15 cellular contexts compared by ENCODE assay signal in genomic region chr12:104333692-104334255, GRCh38. TPM values are rescaled to one million over a fixed set of nuclear protein-coding genes. Genes with fewer than 3 reads are reported as not detected.
A peak's percentile ranks its signal among the peaks of the same experiment; 100 is the strongest.
DNase-seq lines count a peak whose midpoint lies in the region; ATAC-seq, FAIRE-seq and TF ChIP-seq lines count a peak whose summit lies in the region.
"Had no signal": no experiment of that assay in that cellular context is flagged by ENCODE, and none has a peak within 500 bp of the region (broad histone marks: within the 10 kb centered on the region; RNA-seq: fewer than 3 reads in every experiment).

No MANE protein-coding gene starts in this region.

- TF ChIP-seq EP300 in A549 (IDR thresholded peaks at IDR 0.05) (no peak), GM12878 (IDR thresholded peaks at IDR 0.05; ENCODE audit: borderline replicate concordance in 1 of 2, control insufficient read depth in 1 of 2, low read depth in 2 of 2, low read length in 2 of 2) (no peak)

- no peak for TF ChIP-seq POLR2A in A549 (IDR thresholded peaks at IDR 0.05; ENCODE audit: low read length)
- TF ChIP-seq POLR2A in GM12878 (IDR thresholded peaks at IDR 0.05; ENCODE audit: low read depth, low read length) = no peak

- H3K27me3 ChIP-seq in ACC112 (ENCODE audit: insufficient read depth, low read length) = no peaks in the 10 kb centered on the region
- H3K27me3 ChIP-seq in GM12878 (replicated peaks in 1 of 2; ENCODE audit: control insufficient read depth in 2 of 2, insufficient read depth in 2 of 2, low read length in 1 of 2) = no peaks in the 10 kb centered on the region
- no peaks in the 10 kb centered on the region for H3K27me3 ChIP-seq in mesenchymal stem cell (ENCODE audit: control insufficient read depth in 1 of 2, insufficient read depth in 1 of 2, low read length in 2 of 2)
- H3K27me3 ChIP-seq: BLaER1 had no signal

- H3K4me3 Mint-ChIP-seq in HFFc6 = peak overlapping the region; percentile 3; the same call in 1 of the 2 replicates
- H3K4me3 Mint-ChIP-seq: CD14-positive monocyte; CD4-positive, alpha-beta memory T cell had no signal

- H2BK15ac ChIP-seq in mesenchymal stem cell (ENCODE audit: low read depth, poor library complexity, severe bottlenecking) = no peak overlapping the region

- no peak overlapping the region for H3K4ac ChIP-seq in mesenchymal stem cell (ENCODE audit: low read depth in 1 of 2, low read length in 2 of 2)

- H2AK5ac ChIP-seq in mesenchymal stem cell (ENCODE audit: low read length, severe bottlenecking) = no peak overlapping the region

- no peak overlapping the region for H4K91ac ChIP-seq in mesenchymal stem cell (ENCODE audit: low read length)

- no TSS peak for BruUV-seq in GM12878 (replicated peaks; lab: Mats Ljungman, UMichigan)

- RAD21 ChIA-PET in GM12878 (lab: Charles Lee; ENCODE audit: unreplicated experiment) = no interaction called here

- H3K23ac ChIP-seq in mesenchymal stem cell (ENCODE audit: low read length in 2 of 2) = no peak overlapping the region

- H3K4me3 ChIP-seq in A549 (no peak overlapping the region), ACC112 (ENCODE audit: low read depth, low read length) (no peak overlapping the region), GM12878 (no peak overlapping the region), mesenchymal stem cell (ENCODE audit: insufficient read depth in 1 of 2, low read depth in 1 of 2, low read length in 2 of 2) (no peak overlapping the region)
- H3K4me3 ChIP-seq: BLaER1, HAP-1 had no signal

- H3K79me2 ChIP-seq in ACC112 (ENCODE audit: control insufficient read depth, insufficient read depth, low read length, unreplicated experiment) (peaks cover 8% of the 10 kb centered on the region), GM12878 (ENCODE audit: control insufficient read depth, insufficient read depth, low read length) (no peaks in the 10 kb centered on the region)

- no peak overlapping the region for H3K14ac ChIP-seq in mesenchymal stem cell (ENCODE audit: low read length in 2 of 2)

- H2BK12ac ChIP-seq in mesenchymal stem cell (ENCODE audit: low read length in 2 of 2) = no peak overlapping the region

- TF ChIP-seq CTCF in A549 (IDR thresholded peaks at IDR 0.05) (no peak), HFFc6 (IDR thresholded peaks at IDR 0.05) (no peak), GM12878 (IDR thresholded peaks at IDR 0.05 in 2 of 3, conservative IDR thresholded peaks at IDR 0.05 in 1 of 3; ENCODE audit: control insufficient read depth in 2 of 3, extremely low read depth in 1 of 3, insufficient read depth in 1 of 3, low read depth in 3 of 3, low read length in 3 of 3) (no peak)

- SMC1A ChIA-PET in GM12878 (lab: Charles Lee; ENCODE audit: uncharacterized antibody, unreplicated experiment) = interaction anchor here (2.0 kb wide), 1 partner anchor 30 kb away, joined by 6 read pairs; the partner anchor contains the start of gene EID3

- H3K9ac ChIP-seq in GM12878 (ENCODE audit: control insufficient read depth, insufficient read depth, low read length) = no peak overlapping the region
- H3K9ac ChIP-seq in mesenchymal stem cell (ENCODE audit: low read length) = no peak overlapping the region
- H3K9ac ChIP-seq: BLaER1 had no signal

- H4K20me1 ChIP-seq in GM12878 (ENCODE audit: control insufficient read depth, insufficient read depth) = no peaks in the 10 kb centered on the region

- peaks cover 53% of the 10 kb centered on the region for H3K36me3 ChIP-seq in ACC112 (ENCODE audit: insufficient read depth, low read length)
- peaks cover 7 to 36% of the 10 kb centered on the region in 2 experiments for H3K36me3 ChIP-seq in GM12878 (ENCODE audit: control insufficient read depth in 2 of 2, insufficient read depth in 2 of 2, low read length in 1 of 2)
- peaks cover 23 to 93% of the 10 kb centered on the region in 2 experiments for H3K36me3 ChIP-seq in mesenchymal stem cell (ENCODE audit: control insufficient read depth in 1 of 2, insufficient read depth in 2 of 2, low read depth in 1 of 2, low read length in 2 of 2)

- 41% methylated on average over 1 of the region's 1 CpG for WGBS in A549 (ENCODE audit: missing lambda C conversion rate)
- WGBS in GM12878 (ENCODE audit: insufficient coverage, insufficient replicate concordance, low lambda C conversion rate, missing lambda C conversion rate) = 100% methylated on average over 1 of the region's 1 CpG
- no CpG with 5 or more reads among the region's 1 CpG for whole genome bisulfite sequencing in mesenchymal stem cell

- CTCF ChIA-PET in A549 (lab: Yijun Ruan, JAX) = interaction anchor here (1.5 kb wide), 1 partner anchor 118 kb away, joined by 4 read pairs; the partner anchor contains the start of gene TXNRD1
- CTCF ChIA-PET in GM12878 (lab: Yijun Ruan, JAX) = interaction anchor here (1.0 kb wide), 1 partner anchor 31 kb away, joined by 3 read pairs; no protein-coding TSS in a partner anchor

- H3K27me3 Mint-ChIP-seq in HFFc6 (ENCODE audit: insufficient read depth) = peaks cover 32% of the 10 kb centered on the region
- H3K27me3 Mint-ChIP-seq: CD4-positive, alpha-beta memory T cell had no signal

- H2BK5ac ChIP-seq in mesenchymal stem cell (ENCODE audit: low read depth, low read length, poor library complexity, severe bottlenecking) = no peak overlapping the region

- intact Hi-C loops in GM12878 (cut with micrococcal nuclease; ENCODE audit: unreplicated experiment) = no loop called here

- POLR2A ChIA-PET in A549 (lab: Yijun Ruan, JAX) = no interaction called here
- POLR2A ChIA-PET in GM12878 (lab: Charles Lee) = no interaction called here

- H3K36me3 Mint-ChIP-seq in HFFc6 (ENCODE audit: low read depth) = peaks cover 49% of the 10 kb centered on the region

- no peaks in the 10 kb centered on the region; the same call in 1 of the 2 replicates for H3K9me3 Mint-ChIP-seq in HFFc6
- H3K9me3 Mint-ChIP-seq: CD14-positive monocyte; CD4-positive, alpha-beta memory T cell had no signal

- no peak overlapping the region for H3K18ac ChIP-seq in mesenchymal stem cell (ENCODE audit: low read depth in 1 of 2, low read length in 2 of 2)

- peaks cover 7% of the 10 kb centered on the region for H3K79me1 ChIP-seq in mesenchymal stem cell (replicated peaks; ENCODE audit: low read length, poor library complexity, severe bottlenecking)

- peak overlapping the region; percentile 70 for H3K27ac Mint-ChIP-seq in HFFc6

- H2BK120ac ChIP-seq in mesenchymal stem cell (ENCODE audit: low read depth, low read length) = no peak overlapping the region

- TF ChIP-seq RAD21 in A549 (conservative IDR thresholded peaks at IDR 0.05 in 1 of 2, IDR thresholded peaks at IDR 0.05 in 1 of 2) = no peak
- no peak for TF ChIP-seq RAD21 in GM12878 (IDR thresholded peaks at IDR 0.05; ENCODE audit: insufficient read depth, low read depth, low read length)

- peaks cover 100% of the 10 kb centered on the region for H3K4me1 ChIP-seq in A549
- H3K4me1 ChIP-seq in ACC112 (ENCODE audit: control insufficient read depth, insufficient read depth, low read length, unreplicated experiment) = no peaks in the 10 kb centered on the region
- H3K4me1 ChIP-seq in GM12878 (ENCODE audit: control insufficient read depth, insufficient read depth, low read length) = no peaks in the 10 kb centered on the region
- no peaks in the 10 kb centered on the region for H3K4me1 ChIP-seq in mesenchymal stem cell (ENCODE audit: control insufficient read depth, insufficient read depth, low read depth, low read length)
- H3K4me1 ChIP-seq: BLaER1, HAP-1 had no signal

- no peak for ATAC-seq in A549
- no peak for ATAC-seq in GM12878

- H3K4me2 ChIP-seq in A549 (peak overlapping the region; percentile 17; the same call in 2 of the 3 replicates), GM12878 (ENCODE audit: control insufficient read depth, insufficient read depth) (no peak overlapping the region), mesenchymal stem cell (ENCODE audit: low read length, poor library complexity, severe bottlenecking) (no peak overlapping the region)
- H3K4me2 ChIP-seq: BLaER1 had no signal

- no peak for DNase-seq in A549 (ENCODE audit: low read depth in 1 of 2, low spot score in 1 of 2)
- DNase-seq in HFFc6 = no peak
- DNase-seq in GM12878 (ENCODE audit: low read depth, low spot score) = no peak
- no peak for DNase-seq in NCI-H1694 treated with DMSO at 0.1 percent for 48 hours (lab: John Stamatoyannopoulos, UW)
- no peak for DNase-seq in mesenchymal stem cell
- DNase-seq in KG1 (lab: John Stamatoyannopoulos, UW) = no peak
- DNase-seq: CD4-positive, alpha-beta memory T cell; DMS153; DMS79; GDM1 had no signal

- H3K27ac ChIP-seq in A549 (no peak overlapping the region), ACC112 (ENCODE audit: low read depth, low read length) (0 out of 2 replicates have a peak overlapping the region, but pooled peaks have one; percentile 13), GM12878 (ENCODE audit: control insufficient read depth, insufficient read depth) (no peak overlapping the region), mesenchymal stem cell (ENCODE audit: low read length, poor library complexity, severe bottlenecking) (no peak overlapping the region)
- H3K27ac ChIP-seq: BLaER1 had no signal

- peaks cover 16% of the 10 kb centered on the region for H3K4me1 Mint-ChIP-seq in HFFc6 (ENCODE audit: low read depth)
- H3K4me1 Mint-ChIP-seq: CD14-positive monocyte had no signal

- H2AFZ ChIP-seq in ACC112 (ENCODE audit: low read length, unreplicated experiment) = no peak overlapping the region
- no peak overlapping the region for H2AFZ ChIP-seq in GM12878 (ENCODE audit: control insufficient read depth, low read depth, low read length)
- H2AFZ ChIP-seq in mesenchymal stem cell (ENCODE audit: low read depth, low read length) = no peak overlapping the region

- no peaks in the 10 kb centered on the region for H3K9me3 ChIP-seq in A549
- no peaks in the 10 kb centered on the region for H3K9me3 ChIP-seq in GM12878 (replicated peaks; ENCODE audit: control insufficient read depth, insufficient read depth, low read length)
- H3K9me3 ChIP-seq in mesenchymal stem cell (ENCODE audit: control insufficient read depth, low read length) = no peaks in the 10 kb centered on the region
- H3K9me3 ChIP-seq: BLaER1, HAP-1 had no signal

- H4K8ac ChIP-seq in mesenchymal stem cell (ENCODE audit: low read length) = no peak overlapping the region

- FAIRE-seq in A549 (lab: Jason Lieb, UNC) (no peak), GM12878 (lab: Jason Lieb, UNC) (peak; percentile 49)
- FAIRE-seq: H1 had no signal

- in situ Hi-C loops in GM12878 (cut with MboI) = no loop called here

RNA-seq across cellular contexts. Expression of gene EID3, which starts 30.2 kb away (rescaled TPM):
- polyA plus RNA-seq in A549 (2011; rRNA removed) (9.3 and 12.2 TPM in 2 replicates), A549 (2017; fragmentation: RNase III; extraction: RNeasy Plus Mini Kit Qiagen cat#74134 plus additional on column Dnase treatment) (6.8 to 7.5 TPM (median 6.9 TPM) in 3 replicates), GM12878 (2011; rRNA removed) (0.86 and 0.92 TPM in 2 replicates), GM12878 (2014; fragmentation: Illumina TruSeq; extraction: Trizol) (3.8 and 4.9 TPM in 2 replicates), GM12878 (2014; fragmentation: Nextera tagmentation; extraction: Ambion mirVana) (1 to 10 TPM; 1.6 to 2.2 TPM), GM12878 (2014; rRNA removed) (3.8 and 6.0 TPM in 2 replicates), GM12878 (2016; fragmentation: Nextera tagmentation; extraction: Ambion mirVana) (1 to 10 TPM; 5.0 to 5.4 TPM)
- 7.2 and 10.3 TPM in 2 replicates for polyA plus RNA-seq in A549 (2012; cell fraction: cytosol; rRNA removed)
- 50.2 and 53.0 TPM in 2 replicates for polyA plus RNA-seq in A549 (2012; cell fraction: nucleus; rRNA removed)
- polyA minus RNA-seq in A549 (2011; rRNA and poly(A)+ RNA removed) = 20.7 and 22.7 TPM in 2 replicates
- 1 to 10 TPM; 2.2 to 4.4 (median 4.1) TPM for total RNA-seq in HFFc6 (2021; fragmentation: NEBNext Ultra II Directional; extraction: Animal tissue kit (Norgen Biotek cat#: 25700))
- total RNA-seq in GM12878 (2013; cell fraction: nucleolus; rRNA removed) = 27.6 and 32.9 TPM in 2 replicates
- total RNA-seq in GM12878 (2014; rRNA removed) (4.1 and 5.0 TPM in 2 replicates), GM12878 (2014; rRNA removed; fragmentation: Illumina TruSeq; extraction: Trizol) (6.4 and 7.0 TPM in 2 replicates), GM12878 (2021) (3.4 and 4.5 TPM in 2 replicates)
- 3.2 TPM for polyA plus RNA-seq in GM12878 (2011; ENCODE audit: low read depth)
- polyA plus RNA-seq in GM12878 (2011; cell fraction: cytosol; rRNA removed) = 0.19 and 0.35 TPM in 2 replicates
- 1.3 and 3.1 TPM in 2 replicates for polyA plus RNA-seq in GM12878 (2011; cell fraction: nucleus; rRNA removed)
- polyA plus RNA-seq in GM12878 (2012) = 2.7 and 4.7 TPM in 2 replicates
- polyA minus RNA-seq in GM12878 (2011; rRNA and poly(A)+ RNA removed) = 2.9 and 3.2 TPM in 2 replicates
- not detected in 2 replicates for polyA minus RNA-seq in GM12878 (2011; cell fraction: cytosol; rRNA and poly(A)+ RNA removed)
- 3.6 and 10.2 TPM in 2 replicates for polyA minus RNA-seq in GM12878 (2011; cell fraction: nucleus; rRNA and poly(A)+ RNA removed)
- polyA plus RNA-seq in mesenchymal stem cell (2013, experiment 1 of 2) = 0.50 TPM
- polyA plus RNA-seq in mesenchymal stem cell (2013, experiment 2 of 2) = 0.51 TPM

Comparison
In these comparisons a context has a peak if more than half of its experiments do, and no peak if none do; other contexts are left out.
1. Of the 24 proteins assayed by ChIP-seq in both GM12878 and A549: peak only in GM12878: none; only in A549: POLR2AphosphoS2; in both: none; in neither: 23.